ENCODE assay signal across 34 cellular contexts in the genomic region with DNA sequence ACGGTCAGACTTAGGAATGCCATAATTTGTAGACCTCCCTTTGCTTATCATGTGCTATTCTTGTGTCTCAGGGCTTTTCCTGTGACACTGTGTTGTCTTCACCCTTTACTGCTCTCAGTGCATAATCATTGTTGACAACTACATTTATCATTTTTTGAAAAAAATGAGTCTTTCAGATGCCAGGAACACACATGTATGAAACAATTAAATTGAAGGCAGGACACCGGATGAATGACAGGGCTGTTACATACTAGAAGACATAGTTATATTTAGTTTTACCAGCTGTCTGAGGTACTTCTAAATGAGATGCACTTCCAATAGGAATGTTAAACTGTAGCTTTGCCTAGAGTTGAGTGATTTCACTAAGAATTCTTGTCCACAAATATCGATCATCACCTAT.
"Had no signal": no experiment of that assay in that cellular context is flagged by ENCODE, and none has a peak within 500 bp of the region (broad histone marks: within the 10 kb centered on the region; RNA-seq: fewer than 3 reads in every experiment).

No MANE protein-coding gene starts in this region.

- H3K27ac ChIP-seq: KMS-11 had no signal

- H3K4me2 ChIP-seq: KMS-11 had no signal

- H3K36me3 ChIP-seq: MG63 had no signal

- H3K27me3 ChIP-seq: MG63 had no signal

- DNase-seq: Karpas-422, Kasumi-1, MG63, MM.1S, MV-4-11, NCI-H1048, NCI-H1092, NCI-H1092 treated with DMSO at 0.1 percent for 48 hours, NCI-H1105, NCI-H1105 treated with DMSO at 0.1 percent for 48 hours, NCI-H1417, NCI-H1417 treated with DMSO at 0.1 percent for 48 hours, NCI-H1436, NCI-H1436 treated with DMSO at 0.1 percent for 48 hours, NCI-H146, NCI-H1694, NCI-H1694 treated with DMSO at 0.1 percent for 48 hours, NCI-H187, NCI-H187 treated with DMSO at 0.1 percent for 48 hours, NCI-H1930, NCI-H2029, NCI-H2029 treated with DMSO at 0.1 percent for 48 hours, NCI-H2081, NCI-H2081 treated with DMSO at 0.1 percent for 48 hours, NCI-H2107, NCI-H2171, NCI-H2171 treated with DMSO at 0.1 percent for 48 hours, NCI-H2227 treated with DMSO at 0.1 percent for 48 hours, NCI-H226, NCI-H345, NCI-H446, NCI-H446 treated with DMSO at 0.1 percent for 48 hours, NCI-H510A had no signal

- H3K4me3 ChIP-seq: MG63 had no signal

- H3K9me3 ChIP-seq: MG63 had no signal

- H3K9ac ChIP-seq: KMS-11 had no signal
